In the genomic region with DNA sequence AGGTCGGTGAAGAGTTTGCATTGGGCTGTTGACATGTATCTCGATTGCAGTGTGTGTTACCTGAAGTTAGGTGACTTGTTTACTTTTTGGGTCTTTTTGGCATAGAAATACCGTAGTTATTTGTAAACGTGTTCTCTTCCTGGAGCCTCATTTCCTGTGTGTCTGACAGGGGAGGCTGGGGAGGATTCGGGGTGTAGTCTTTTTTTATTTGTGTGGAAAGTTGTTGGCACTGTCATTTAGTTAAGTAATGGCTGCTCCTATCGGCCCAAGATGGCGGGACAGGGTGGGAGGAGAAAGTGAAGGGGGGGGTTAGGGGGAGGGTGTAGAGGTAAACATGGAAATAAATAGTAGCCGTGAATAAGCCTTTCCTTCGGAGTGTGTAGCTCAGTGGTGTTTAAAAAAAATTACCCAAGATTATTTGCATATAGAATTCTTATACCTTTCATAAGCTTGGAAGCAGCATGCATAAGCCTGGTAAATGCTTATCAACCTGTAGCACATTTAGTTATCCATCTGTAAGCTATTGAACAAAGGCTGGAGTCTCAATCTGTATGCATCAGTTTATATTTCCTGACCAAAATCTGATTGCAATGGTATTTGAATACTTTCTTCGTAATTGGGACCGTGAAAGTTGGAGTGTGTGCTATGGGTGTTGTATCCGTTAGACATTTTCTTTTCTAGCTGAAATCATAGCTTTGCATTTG, we compare ENCODE assay signal across 8 cellular contexts. TPM values are rescaled to one million over a fixed set of nuclear protein-coding genes. Genes with fewer than 3 reads are reported as not detected.
DNase-seq lines count a peak whose midpoint lies in the region; ATAC-seq and TF ChIP-seq lines count a peak whose summit lies in the region.

No MANE protein-coding gene starts in this region.

- no peaks in the 10 kb centered on the region for H3K9me1 ChIP-seq in IMR-90 (ENCODE audit: insufficient read depth, low read length)

- H2BK5ac ChIP-seq in IMR-90 (ENCODE audit: low read depth, low read length, poor library complexity, severe bottlenecking) = peak overlapping the region; percentile 83

- peak overlapping the region; percentile 13 for H4K91ac ChIP-seq in IMR-90 (ENCODE audit: insufficient read depth, low read depth, low read length)

- H3K14ac ChIP-seq in IMR-90 (replicated peaks; ENCODE audit: low read depth, low read length) = peak overlapping the region; percentile 85

- DNase-seq in DMS 273 (lab: John Stamatoyannopoulos, UW; ENCODE audit: unreplicated experiment) = peak; percentile 77
- DNase-seq in IMR-90 = peak; percentile 49
- DNase-seq in T-helper 9 cell = peak; percentile 36
- peak; percentile 36 for DNase-seq in cerebellar cortex (ENCODE audit: low spot score)
- DNase-seq in left kidney (ENCODE audit: low read depth, low spot score) = peak; percentile 71
- DNase-seq in stimulated activated CD8-positive, alpha-beta memory T cell treated with anti-CD3 and anti-CD28 coated beads, Interleukin-12 subunit alpha, Interleukin-12 subunit beta, amount 100 ng/mL, for 4 hours (ENCODE audit: low read depth) = peak; percentile 17
- DNase-seq in sciatic nerve (ENCODE audit: low spot score) = no peak

- no peaks in the 10 kb centered on the region for H3K27me3 ChIP-seq in IMR-90 (ENCODE audit: control insufficient read depth, insufficient read depth, low read length)

- TF ChIP-seq RAD21 in IMR-90 (IDR thresholded peaks at IDR 0.05; ENCODE audit: low read length) = no peak

- H3K18ac ChIP-seq in IMR-90 (ENCODE audit: low read depth, low read length) = peak overlapping the region; percentile 74

- no peak overlapping the region; the same call in 2 of the 3 replicates for H2BK15ac ChIP-seq in IMR-90 (ENCODE audit: low read depth, low read length)

- peaks cover 4 to 28% of the 10 kb centered on the region in 2 experiments; a peak in 3 of 4 replicates for H3K79me1 ChIP-seq in IMR-90 (ENCODE audit: low read depth in 1 of 2, low read length in 2 of 2)

- POLR2A ChIA-PET in IMR-90 (lab: Charles Lee; ENCODE audit: unreplicated experiment) = interaction anchor here (0.6 kb wide), 1 partner anchor 147 kb away, joined by 3 read pairs; no protein-coding TSS in a partner anchor

- H3K23ac ChIP-seq in IMR-90 (ENCODE audit: low read depth, low read length) = peak overlapping the region; percentile 96

- 0 out of 2 replicates have a peak overlapping the region, but pooled peaks have one; percentile 3 for H2AK5ac ChIP-seq in IMR-90 (ENCODE audit: low read depth, low read length)

- no peak overlapping the region for H2BK120ac ChIP-seq in IMR-90 (ENCODE audit: low read depth, low read length)

- no peaks in the 10 kb centered on the region for H3K4me1 ChIP-seq in IMR-90 (ENCODE audit: control insufficient read depth, insufficient read depth, low read length)

- WGBS in IMR-90 (ENCODE audit: extremely low coverage in 2 of 2, insufficient read length in 1 of 2), 2 experiments = 6% methylated on average over 2 of the region's 12 CpGs; no CpG with 5 or more reads in 1 of the 2 experiments

- H2AK9ac ChIP-seq in IMR-90 (replicated peaks; ENCODE audit: low read depth, low read length, poor library complexity) = peak overlapping the region; percentile 86

- H3K4me3 ChIP-seq in IMR-90 (ENCODE audit: insufficient read depth, low read depth, low read length) = peak overlapping the region; percentile 93

- in situ Hi-C loops in IMR-90 (cut with MboI; ENCODE audit: low sequenced_read_pairs) = no loop called here

- intact Hi-C loops in IMR-90 (cut with micrococcal nuclease) (loop anchor here (5.0 to 10.0 kb wide), 2 partner anchors 313 to 920 kb away; no protein-coding TSS in a partner anchor), sciatic nerve (cut with DNase I) (no loop called here)

- no peak for TF ChIP-seq CTCF in IMR-90 (conservative IDR thresholded peaks at IDR 0.05; ENCODE audit: low read depth, low read length)

- no peak for TF ChIP-seq POLR2A in IMR-90 (IDR thresholded peaks at IDR 0.05; ENCODE audit: low read depth, low read length)

- peak overlapping the region; percentile 89 for H3K4ac ChIP-seq in IMR-90 (ENCODE audit: low read depth, low read length)

- H4K8ac ChIP-seq in IMR-90 (ENCODE audit: low read depth in 2 of 2, low read length in 2 of 2) = peak overlapping the region; percentile 53 to 77; a peak in 3 of 4 replicates

- H4K5ac ChIP-seq in IMR-90 (ENCODE audit: low read depth, low read length) = peak overlapping the region; percentile 11

- no peak overlapping the region for H2BK20ac ChIP-seq in IMR-90 (ENCODE audit: low read depth, low read length)

- TSS peak; percentile 43 for BruUV-seq in IMR-90 (replicated peaks; lab: Mats Ljungman, UMichigan)

- peaks cover 23% of the 10 kb centered on the region for H4K20me1 ChIP-seq in IMR-90 (ENCODE audit: insufficient read depth, low read length)

- CTCF ChIA-PET in IMR-90 (lab: Yijun Ruan, JAX) = interaction anchor here (0.7 to 0.8 kb wide), 2 partner anchors 186 to 195 kb away, joined by 4 to 8 read pairs; no protein-coding TSS in a partner anchor

- peak overlapping the region; percentile 96 for H2AFZ ChIP-seq in IMR-90 (replicated peaks; ENCODE audit: low read length, poor library complexity)

- peak overlapping the region; percentile 94 for H3K4me2 ChIP-seq in IMR-90 (ENCODE audit: low read depth, low read length)

- H3K36me3 ChIP-seq in IMR-90 (ENCODE audit: control insufficient read depth, insufficient read depth, low read length) = no peaks in the 10 kb centered on the region

- H3K9me3 ChIP-seq in IMR-90 (ENCODE audit: control insufficient read depth, insufficient read depth, low read length) = no peaks in the 10 kb centered on the region

- peak overlapping the region; percentile 87 for H3K56ac ChIP-seq in IMR-90 (ENCODE audit: extremely low read depth, insufficient read depth, low read length)

- dilution Hi-C loops in IMR-90 (cut with HindIII; ENCODE audit: low sequenced_read_pairs, unreplicated experiment) = no loop called here

- H3K27ac ChIP-seq in IMR-90 (ENCODE audit: insufficient read depth, low read length) = peak overlapping the region; percentile 89

- H3K9ac ChIP-seq in IMR-90 (ENCODE audit: low read depth, low read length) = peak overlapping the region; percentile 91

- ATAC-seq in IMR-90 (ENCODE audit: low read depth) = peak; percentile 3; the same call in 1 of the 2 replicates
- ATAC-seq in sciatic nerve = no peak
- no peak for ATAC-seq in HG02798 (IDR thresholded peaks at IDR 0.05; ENCODE audit: poor library complexity, unreplicated experiment)

TF ChIP-seq in IMR-90, 13 proteins besides CTCF, POLR2A, EP300 and RAD21:
- TF ChIP-seq MXI1 (IDR thresholded peaks at IDR 0.05; ENCODE audit: borderline replicate concordance, low read depth, low read length) (no peak), MAZ (IDR thresholded peaks at IDR 0.05; ENCODE audit: borderline replicate concordance, low read depth, low read length) (peak; percentile 38; the same call in 1 of the 2 replicates)

RNA-seq across cellular contexts. Expression of gene KDM6A, which starts 1.6 kb away (rescaled TPM):
- total RNA-seq in IMR-90 (2012; rRNA removed) (24.9 and 25.3 TPM in 2 replicates), sciatic nerve (52.8 TPM)
- 11.7 TPM in 2 replicates for polyA plus RNA-seq in IMR-90 (2012; rRNA removed)
- polyA plus RNA-seq in IMR-90 (2012; cell fraction: cytosol; rRNA removed) = 1.3 and 3.2 TPM in 2 replicates
- polyA plus RNA-seq in IMR-90 (2012; cell fraction: nucleus; rRNA removed; ENCODE audit: low replicate concordance) = 10.6 and 47.0 TPM in 2 replicates

RNA-seq across cellular contexts. Expression of gene DUSP21, which starts 30.8 kb away (rescaled TPM):
- total RNA-seq in IMR-90 (2012; rRNA removed) (not detected in 2 replicates), sciatic nerve (not detected)
- polyA plus RNA-seq in IMR-90 (2012; rRNA removed) = not detected in 2 replicates
- polyA plus RNA-seq in IMR-90 (2012; cell fraction: cytosol; rRNA removed) = not detected in 2 replicates
- not detected in 2 replicates for polyA plus RNA-seq in IMR-90 (2012; cell fraction: nucleus; rRNA removed; ENCODE audit: low replicate concordance)
